Comparison of ENCODE assay signal across 8 cellular contexts in the genomic region with DNA sequence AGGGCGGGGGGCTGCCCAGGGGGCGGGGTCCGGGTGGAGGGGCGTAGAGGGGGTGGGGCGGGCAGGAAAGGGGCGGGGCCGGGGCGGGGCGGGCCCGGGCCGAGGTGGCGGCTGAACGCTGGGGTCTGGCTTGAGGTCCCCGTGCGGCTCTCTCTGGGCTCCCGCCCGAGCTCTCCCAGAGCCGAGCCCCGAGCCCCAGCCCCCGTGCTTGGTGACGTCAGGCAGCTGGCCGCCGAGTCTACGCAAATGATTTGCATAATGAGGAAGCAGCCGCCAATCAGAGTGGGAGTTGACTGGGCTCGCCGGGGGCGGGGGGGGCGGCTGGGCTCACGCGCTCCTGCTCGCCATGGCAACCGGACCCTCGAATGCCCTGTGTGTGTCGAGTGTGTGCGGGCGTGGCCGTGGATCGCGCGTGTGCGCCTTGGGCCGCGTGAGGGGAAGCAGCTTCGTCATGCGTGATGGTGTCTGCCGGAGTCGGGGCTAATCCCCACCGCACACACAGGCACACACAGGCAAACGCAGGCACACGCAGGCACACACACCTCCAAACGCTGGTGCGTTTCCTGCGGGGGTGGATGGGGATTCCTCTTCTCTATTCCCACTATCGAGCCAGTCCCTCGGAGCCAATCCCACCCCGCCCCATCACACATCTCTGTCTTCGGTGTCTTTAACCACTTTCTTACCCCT. TPM values are rescaled to one million over a fixed set of nuclear protein-coding genes. Genes with fewer than 3 reads are reported as not detected.
DNase-seq lines count a peak whose midpoint lies in the region; ATAC-seq and TF ChIP-seq lines count a peak whose summit lies in the region.

A gene (minus strand): TSS at position 173 of the 687 bp plus-strand sequence. CDS start 283 bp downstream, outside the sequence.

- H3K4me3 ChIP-seq in GM12865 (ENCODE audit: low read depth, low read length) (peak within 1 kb of the TSS; percentile 84), coronary artery (peak within 1 kb of the TSS; percentile 75)

- peak; percentile 76 for ATAC-seq in HG03066 (IDR thresholded peaks at IDR 0.05; ENCODE audit: low read depth, unreplicated experiment)
- peak; percentile 50 for ATAC-seq in left lobe of liver
- ATAC-seq in HG02840 (IDR thresholded peaks at IDR 0.05; ENCODE audit: low FRiP score, unreplicated experiment): no peak

- DNase-seq in GM12865 (ENCODE audit: low read depth) (peak; percentile 82), NCI-H524 (lab: John Stamatoyannopoulos, UW) (peak; percentile 96), coronary artery (ENCODE audit: low spot score) (peak; percentile 83), left lobe of liver (ENCODE audit: low spot score) (peak; percentile 50)
- DNase-seq in activated CD4-positive, alpha-beta T cell treated with anti-CD3 and anti-CD28 coated beads, Interleukin-2, amount 50 U/mL, for 24 hours (ENCODE audit: low read depth in 1 of 2, low spot score in 1 of 2): peak; percentile 33 to 55
- peak; percentile 70 to 74 for DNase-seq in stimulated activated CD4-positive, alpha-beta T cell treated with anti-CD3 and anti-CD28 coated beads, Interleukin-2, amount 100 ng/mL, for 24 hours

- TF ChIP-seq CTCF in GM12865 (IDR thresholded peaks at IDR 0.05; ENCODE audit: insufficient read depth, low read depth, low read length, missing control alignments): no peak
- no peak for TF ChIP-seq CTCF in coronary artery (IDR thresholded peaks at IDR 0.05)

- peak within 1 kb of the TSS in 1 of 2 donors; percentile 37 for H3K27ac ChIP-seq in coronary artery

RNA-seq across cellular contexts. Expression of the gene that starts here (rescaled TPM):
- 0.65 TPM for total RNA-seq in left lobe of liver

Comparison
In these comparisons a context has a peak if more than half of its experiments do, and no peak if none do; other contexts are left out.
1. Peak in DNase-seq and ATAC-seq in left lobe of liver; RNA of the gene not detected or under 1 TPM.
2. DNase-seq: peak in every context shown above with its lines; median percentile 96 in NCI-H524; 83 in coronary artery; 82 in GM12865; 72 in stimulated activated CD4-positive, alpha-beta T cell treated with anti-CD3 and anti-CD28 coated beads, Interleukin-2, amount 100 ng/mL, for 24 hours; 50 in left lobe of liver; 44 in activated CD4-positive, alpha-beta T cell treated with anti-CD3 and anti-CD28 coated beads, Interleukin-2, amount 50 U/mL, for 24 hours.